Comparison of ENCODE assay signal across 8 cellular contexts in genomic region chr3:39177708-39178332, GRCh38. TPM values are rescaled to one million over a fixed set of nuclear protein-coding genes. Genes with fewer than 3 reads are reported as not detected.
DNase-seq lines count a peak whose midpoint lies in the region; TF ChIP-seq lines count a peak whose summit lies in the region.

No MANE protein-coding gene starts in this region.

- H3K27ac ChIP-seq in HEK293 (ENCODE audit: extremely low read depth, low read depth, low read length) = no peak overlapping the region; the same call in 1 of the 2 replicates

- POLR2A ChIA-PET in HEK293 (lab: Yijun Ruan, JAX) = interaction anchor here (0.8 to 1.3 kb wide), 5 partner anchors 8 to 70 kb away, joined by 3 to 5 read pairs (median 3); partner anchors contain the start of genes GORASP1 and TTC21A
- POLR2A ChIA-PET in activated CD4-positive, alpha-beta memory T cell treated with anti-CD3 and anti-CD28 coated beads, Interleukin-2, amount 10 ng/mL, durations not matched to agents 7 days and 5 days (lab: Charles Lee) = interaction anchor here (1.0 to 2.0 kb wide), 8 partner anchors 50 to 231 kb away, joined by 3 to 9 read pairs (median 4); partner anchors contain the start of genes GORASP1, RPSA and TTC21A

- H3K4me3 ChIP-seq in HEK293 (ENCODE audit: low read depth, low read length) (peak overlapping the region; percentile 46), lower leg skin (ENCODE audit: low read depth, poor library complexity, severe bottlenecking) (no peak overlapping the region)

- H3K27ac Mint-ChIP-seq in activated CD4-positive, alpha-beta memory T cell treated with anti-CD3 and anti-CD28 coated beads, Interleukin-2, amount 10 ng/mL, durations not matched to agents 7 days and 5 days = peak overlapping the region; percentile 61

- H3K4me3 Mint-ChIP-seq in activated CD4-positive, alpha-beta memory T cell treated with anti-CD3 and anti-CD28 coated beads, Interleukin-2, amount 10 ng/mL, durations not matched to agents 7 days and 5 days = peak overlapping the region; percentile 55

- H3K27me3 Mint-ChIP-seq in activated CD4-positive, alpha-beta memory T cell treated with anti-CD3 and anti-CD28 coated beads, Interleukin-2, amount 10 ng/mL, durations not matched to agents 7 days and 5 days = peaks cover 7% of the 10 kb centered on the region

- no peak for TF ChIP-seq POLR2A in lower leg skin (IDR thresholded peaks at IDR 0.05)

- peaks cover 52% of the 10 kb centered on the region for H3K4me1 Mint-ChIP-seq in activated CD4-positive, alpha-beta memory T cell treated with anti-CD3 and anti-CD28 coated beads, Interleukin-2, amount 10 ng/mL, durations not matched to agents 7 days and 5 days

- intact Hi-C loops in lower leg skin (cut with DNase I; ENCODE audit: low total_unique reads) = no loop called here

- H3K36me3 Mint-ChIP-seq in activated CD4-positive, alpha-beta memory T cell treated with anti-CD3 and anti-CD28 coated beads, Interleukin-2, amount 10 ng/mL, durations not matched to agents 7 days and 5 days (ENCODE audit: low read depth) = peaks cover 14% of the 10 kb centered on the region

- H3K36me3 ChIP-seq in HEK293 (ENCODE audit: control insufficient read depth in 2 of 2, insufficient read depth in 1 of 2, low read length in 2 of 2) = no peaks in the 10 kb centered on the region

- peaks cover 8% of the 10 kb centered on the region for H3K9me3 Mint-ChIP-seq in activated CD4-positive, alpha-beta memory T cell treated with anti-CD3 and anti-CD28 coated beads, Interleukin-2, amount 10 ng/mL, durations not matched to agents 7 days and 5 days

- no peaks in the 10 kb centered on the region; the same call in 1 of the 2 replicates for H3K4me1 ChIP-seq in HEK293 (ENCODE audit: control insufficient read depth, insufficient read depth, low read length)

- DNase-seq in DMS53 treated with DMSO at 0.1 percent for 48 hours (lab: John Stamatoyannopoulos, UW; ENCODE audit: unreplicated experiment) = peak; percentile 7
- peak; percentile 37 to 55 for DNase-seq in NCI-H526 (lab: John Stamatoyannopoulos, UW)
- peak; percentile 82 for DNase-seq in activated CD4-positive, alpha-beta memory T cell treated with anti-CD3 and anti-CD28 coated beads, Interleukin-2, amount 10 ng/mL, durations not matched to agents 7 days and 5 days
- peak; percentile 80 for DNase-seq in ecto neural progenitor cell (ENCODE audit: low spot score)
- peak; percentile 87 to 97 for DNase-seq in lower leg skin (ENCODE audit: low spot score in 2 of 2)
- DNase-seq in stimulated activated CD4-positive, alpha-beta T cell treated with anti-CD3 and anti-CD28 coated beads, Interleukin-4, amount 100 ng/mL, for 1 hour = peak; percentile 66
- no peak for DNase-seq in NCI-H1694 treated with DMSO at 0.1 percent for 48 hours (lab: John Stamatoyannopoulos, UW)

- CTCF ChIA-PET in HEK293 (lab: Yijun Ruan, JAX) = interaction anchor here (0.8 to 1.3 kb wide), 5 partner anchors 52 to 200 kb away, joined by 3 to 7 read pairs (median 3); no protein-coding TSS in a partner anchor
- CTCF ChIA-PET in activated CD4-positive, alpha-beta memory T cell treated with anti-CD3 and anti-CD28 coated beads, Interleukin-2, amount 10 ng/mL, durations not matched to agents 7 days and 5 days (lab: Charles Lee) = interaction anchor here (0.7 to 3.2 kb wide), 10 partner anchors 12 to 229 kb away, joined by 3 to 23 read pairs (median 4); partner anchors contain the start of genes RPSA and TTC21A

- WGBS in lower leg skin, 2 donors = 1 to 2% methylated on average over 23 to 28 of the region's 32 CpGs

- TF ChIP-seq CTCF in HEK293 (tag by site-specific recombination; IDR thresholded peaks at IDR 0.05) (no peak), lower leg skin (IDR thresholded peaks at IDR 0.05) (no peak)

- H3K9me3 ChIP-seq in HEK293 (ENCODE audit: control insufficient read depth, insufficient read depth, low read depth, low read length) = no peaks in the 10 kb centered on the region

TF ChIP-seq in HEK293, 187 proteins besides CTCF, POLR2A, EP300 and RAD21 (continues in another document):
- TF ChIP-seq AEBP2 (tag by site-specific recombination; IDR thresholded peaks at IDR 0.05; ENCODE audit: borderline replicate concordance) (no peak), MZF1 (tag by site-specific recombination; IDR thresholded peaks at IDR 0.05; ENCODE audit: borderline replicate concordance) (no peak), ZBTB6 (tag by site-specific recombination; IDR thresholded peaks at IDR 0.05) (no peak), ZNF664 (tag by site-specific recombination; IDR thresholded peaks at IDR 0.05) (no peak), TCF7L2 (IDR thresholded peaks at IDR 0.05; ENCODE audit: borderline replicate concordance, low read depth, low read length) (no peak), ZNF26 (tag by site-specific recombination; IDR thresholded peaks at IDR 0.05) (no peak), ZBTB8A (tag by site-specific recombination; IDR thresholded peaks at IDR 0.05) (peak; percentile 86), ZNF341 (tag by site-specific recombination; IDR thresholded peaks at IDR 0.05; ENCODE audit: low read depth) (peak; percentile 14; the same call in 1 of the 2 replicates), ZNF629 (tag by site-specific recombination; IDR thresholded peaks at IDR 0.05) (peak; percentile 80), ZFP69B (tag by site-specific recombination; IDR thresholded peaks at IDR 0.05) (no peak), ZNF354C (tag by site-specific recombination; IDR thresholded peaks at IDR 0.05; ENCODE audit: borderline replicate concordance, low read depth) (no peak), ZNF398 (tag by site-specific recombination; IDR thresholded peaks at IDR 0.05) (peak; percentile 68)

RNA-seq across cellular contexts. Expression of gene XIRP1, which starts 14.6 kb away (rescaled TPM):
- under 1 TPM; 0.03 to 0.05 TPM for total RNA-seq in activated CD4-positive, alpha-beta memory T cell treated with anti-CD3 and anti-CD28 coated beads, Interleukin-2, amount 10 ng/mL, durations not matched to agents 7 days and 5 days
- not detected for total RNA-seq in lower leg skin

RNA-seq across cellular contexts. Expression of gene CSRNP1, which starts 24.4 kb away (rescaled TPM):
- total RNA-seq in activated CD4-positive, alpha-beta memory T cell treated with anti-CD3 and anti-CD28 coated beads, Interleukin-2, amount 10 ng/mL, durations not matched to agents 7 days and 5 days = 10 to 100 TPM; 32.5 to 33.2 TPM
- 10 to 100 TPM; 63.7 to 97.1 (median 82.2) TPM for total RNA-seq in lower leg skin
